ENCODE assay signal across 30 cellular contexts in the genomic region with DNA sequence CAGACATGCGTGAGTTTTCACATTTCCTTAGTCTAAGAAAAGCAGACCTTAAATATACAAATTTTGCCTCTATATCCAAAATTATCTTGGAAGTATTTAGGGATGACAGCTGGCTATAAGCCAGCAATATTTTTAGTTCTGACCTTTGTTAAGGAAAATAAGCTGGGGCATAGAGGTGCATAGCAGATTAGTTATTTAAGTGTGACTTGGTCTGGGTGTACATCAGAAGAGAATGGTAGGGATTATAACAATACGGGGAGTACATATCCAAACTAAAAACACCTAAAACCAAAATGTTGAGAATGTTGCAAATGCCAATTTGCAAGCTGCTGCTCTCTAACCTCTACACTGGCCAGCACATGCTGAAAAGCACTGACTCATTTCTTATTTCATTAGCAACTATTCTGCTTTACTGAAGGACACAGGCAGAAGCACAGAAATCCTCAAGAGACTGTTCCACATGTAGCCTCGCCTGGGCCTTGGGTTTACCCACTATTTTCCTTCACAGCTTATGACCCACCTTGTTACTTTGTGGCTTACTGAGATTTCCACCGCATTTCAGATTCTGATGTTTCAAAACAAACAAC. TPM values are rescaled to one million over a fixed set of nuclear protein-coding genes. Genes with fewer than 3 reads are reported as not detected.
DNase-seq lines count a peak whose midpoint lies in the region; ATAC-seq, FAIRE-seq and TF ChIP-seq lines count a peak whose summit lies in the region.
"Had no signal": no experiment of that assay in that cellular context is flagged by ENCODE, and none has a peak within 500 bp of the region (broad histone marks: within the 10 kb centered on the region; RNA-seq: fewer than 3 reads in every experiment).

No MANE protein-coding gene starts in this region.

- H3K27ac Mint-ChIP-seq in CD4-positive, alpha-beta memory T cell, result peak overlapping the region in 4 of 7 donors; percentile 11 to 65 (median 28)
- H3K27ac Mint-ChIP-seq: activated naive CD4-positive, alpha-beta T cell treated with anti-CD3 and anti-CD28 coated beads for 36 hours; H9; T-cell had no signal

- FAIRE-seq in GM12891 (lab: Jason Lieb, UNC), result peak; percentile 31
- FAIRE-seq in K562 (lab: Jason Lieb, UNC), result no peak
- FAIRE-seq: colon, keratinocyte had no signal

- no peak overlapping the region for H2AK5ac ChIP-seq in mesenchymal stem cell (ENCODE audit: low read length, severe bottlenecking)

- no peak overlapping the region for H3K14ac ChIP-seq in mesenchymal stem cell (ENCODE audit: low read length in 2 of 2)

- no peak for ATAC-seq in K562
- ATAC-seq: activated CD4-positive, CD25-positive, alpha-beta regulatory T cell treated with anti-CD3 and anti-CD28 coated beads, Interleukin-2, amount 50 U/mL, for 24 hours; naive thymus-derived CD4-positive, alpha-beta T cell; T-cell had no signal

- POLR2A ChIA-PET in CD4-positive, alpha-beta memory T cell (lab: Charles Lee; ENCODE audit: partially characterized antibody), result interaction anchor here (0.9 kb wide), 1 partner anchor 29 kb away, joined by 4 read pairs; a partner anchor contains a TSS
- POLR2A ChIA-PET in K562 (lab: Yijun Ruan, JAX), result interaction anchor here (0.7 to 1.8 kb wide), 4 partner anchors 8 to 76 kb away, joined by 3 to 5 read pairs (median 4); no protein-coding TSS in a partner anchor

- TF ChIP-seq POLR2A in GM12891 (IDR thresholded peaks at IDR 0.05; ENCODE audit: low read depth, low read length), result no peak
- no peak for TF ChIP-seq POLR2A in K562 (conservative IDR thresholded peaks at IDR 0.05)
- no peak for TF ChIP-seq POLR2A in lower leg skin (IDR thresholded peaks at IDR 0.05)

- H3K4me3 Mint-ChIP-seq in CD4-positive, alpha-beta memory T cell, result no peak overlapping the region
- H3K4me3 Mint-ChIP-seq: activated naive CD4-positive, alpha-beta T cell treated with anti-CD3 and anti-CD28 coated beads for 36 hours; activated T-helper 1 cell treated with anti-CD3 and anti-CD28 coated beads, Interleukin-12 subunit alpha, Interleukin-12 subunit beta, Interleukin-2, Interleukin-4 antibody, amounts not matched to agents 30 ng/mL and 10 ng/mL and 1 ng/mL, durations not matched to agents 14 hours and 24 hours and 36 hours; H9; naive thymus-derived CD4-positive, alpha-beta T cell; T-cell had no signal

- no peak overlapping the region for H3K4me3 ChIP-seq in CD4-positive, alpha-beta memory T cell (ENCODE audit: low read length in 2 of 2)
- H3K4me3 ChIP-seq in K562 (no peak overlapping the region), mesenchymal stem cell (ENCODE audit: insufficient read depth in 1 of 2, low read depth in 1 of 2, low read length in 2 of 2) (no peak overlapping the region), lower leg skin (ENCODE audit: low read depth, poor library complexity, severe bottlenecking) (no peak overlapping the region)
- H3K4me3 ChIP-seq: BLaER1 treated with 17β-estradiol and CSF1 and Interleukin-3, amounts not matched to agents 10 nM and 100 nM; transverse colon had no signal

- H4K8ac ChIP-seq in mesenchymal stem cell (ENCODE audit: low read length), result no peak overlapping the region

- peaks cover 63% of the 10 kb centered on the region for H3K36me3 ChIP-seq in CD4-positive, alpha-beta memory T cell (ENCODE audit: insufficient read depth, low read length)
- H3K36me3 ChIP-seq in K562 (ENCODE audit: control insufficient read depth, insufficient read depth, low read length), result peaks cover 83% of the 10 kb centered on the region
- peaks cover 24 to 90% of the 10 kb centered on the region in 2 experiments for H3K36me3 ChIP-seq in mesenchymal stem cell (ENCODE audit: control insufficient read depth in 1 of 2, insufficient read depth in 2 of 2, low read depth in 1 of 2, low read length in 2 of 2)

- no peak overlapping the region for H3K9ac ChIP-seq in K562 (ENCODE audit: insufficient read depth in 1 of 2, low read depth in 2 of 2, low read length in 2 of 2)
- H3K9ac ChIP-seq in mesenchymal stem cell (ENCODE audit: low read length), result peak overlapping the region; percentile 11
- H3K9ac ChIP-seq: BLaER1 treated with 17β-estradiol and CSF1 and Interleukin-3, amounts not matched to agents 10 nM and 100 nM had no signal

- TF ChIP-seq CTCF in K562 (IDR thresholded peaks at IDR 0.05 in 2 of 3, conservative IDR thresholded peaks at IDR 0.05 in 1 of 3; ENCODE audit: insufficient read depth in 2 of 3, low read depth in 1 of 3, low read length in 3 of 3) (no peak), lower leg skin (IDR thresholded peaks at IDR 0.05) (no peak)

- H3K79me2 ChIP-seq in K562 (ENCODE audit: control insufficient read depth, insufficient read depth, low read length), result no peaks in the 10 kb centered on the region

- H3K79me1 ChIP-seq in mesenchymal stem cell (replicated peaks; ENCODE audit: low read length, poor library complexity, severe bottlenecking), result peaks cover 18% of the 10 kb centered on the region

- H3K4me1 Mint-ChIP-seq in CD4-positive, alpha-beta memory T cell, result peaks cover 0 to 2% (median under 1%) of the 10 kb centered on the region in 4 donors
- H3K4me1 Mint-ChIP-seq: H9 had no signal

- H3K18ac ChIP-seq in mesenchymal stem cell (ENCODE audit: low read depth in 1 of 2, low read length in 2 of 2), result peak overlapping the region in 1 of 2 experiments; percentile 12

- in situ Hi-C loops in K562 (cut with MboI), result no loop called here
- in situ Hi-C loops in G401 (cut with HindIII; ENCODE audit: low sequenced_read_pairs), result no loop called here

- H3K4me2 ChIP-seq in K562 (ENCODE audit: insufficient read depth, low read length) (no peak overlapping the region), mesenchymal stem cell (ENCODE audit: low read length, poor library complexity, severe bottlenecking) (no peak overlapping the region)
- H3K4me2 ChIP-seq: BLaER1 treated with 17β-estradiol and CSF1 and Interleukin-3, amounts not matched to agents 10 nM and 100 nM had no signal

- DNase-seq in CD4-positive, alpha-beta memory T cell, result no peak
- DNase-seq in GM12891 (ENCODE audit: insufficient read length, low spot score) (no peak), K562 (ENCODE audit: extremely low read depth in 1 of 4, low spot score in 3 of 4) (no peak), mesenchymal stem cell (no peak), NOMO-1 treated with dmso at 0.1 percent for 144 hours (lab: John Stamatoyannopoulos, UW; ENCODE audit: unreplicated experiment) (no peak), lower leg skin (ENCODE audit: low spot score in 2 of 2) (no peak), G401 (ENCODE audit: low spot score) (no peak)
- DNase-seq: activated CD4-positive, alpha-beta T cell treated with anti-CD3 and anti-CD28 coated beads, Interleukin-2, amount 50 U/mL, for 4 hours; activated naive CD4-positive, alpha-beta T cell treated with anti-CD3 and anti-CD28 coated beads for 36 hours; brain microvascular endothelial cell; Caco-2; DMS53; effector CD4-positive, alpha-beta T cell; H9; midbrain; naive thymus-derived CD4-positive, alpha-beta T cell; NCI-H1048; NCI-H82; occipital lobe; stimulated activated CD4-positive, alpha-beta T cell treated with anti-CD3 and anti-CD28 coated beads, Interleukin-4, amount 100 ng/mL, for 4 hours; T-cell; transverse colon had no signal

- peaks cover 47 to 68% of the 10 kb centered on the region in 2 donors for H3K36me3 Mint-ChIP-seq in CD4-positive, alpha-beta memory T cell

- CTCF ChIA-PET in CD4-positive, alpha-beta memory T cell (lab: Charles Lee; ENCODE audit: partially characterized antibody), result no interaction called here
- CTCF ChIA-PET in K562 (lab: Yijun Ruan, JAX; ENCODE audit: low intra/inter-chr PET ratio), result no interaction called here

- no peak overlapping the region for H2BK15ac ChIP-seq in mesenchymal stem cell (ENCODE audit: low read depth, poor library complexity, severe bottlenecking)

- no peaks in the 10 kb centered on the region for H3K4me1 ChIP-seq in CD4-positive, alpha-beta memory T cell (ENCODE audit: insufficient read depth, low read length)
- H3K4me1 ChIP-seq in K562 (replicated peaks in 1 of 2; ENCODE audit: control insufficient read depth in 2 of 2, insufficient read depth in 2 of 2, low read length in 2 of 2) (no peaks in the 10 kb centered on the region), mesenchymal stem cell (ENCODE audit: control insufficient read depth, insufficient read depth, low read depth, low read length) (no peaks in the 10 kb centered on the region)
- H3K4me1 ChIP-seq: BLaER1 treated with 17β-estradiol and CSF1 and Interleukin-3, amounts not matched to agents 10 nM and 100 nM; Caco-2; transverse colon had no signal

- H3K27me3 Mint-ChIP-seq in CD4-positive, alpha-beta memory T cell, result no peaks in the 10 kb centered on the region
- H3K27me3 Mint-ChIP-seq: naive thymus-derived CD4-positive, alpha-beta T cell; T-cell had no signal

- no peaks in the 10 kb centered on the region for H3K9me3 ChIP-seq in CD4-positive, alpha-beta memory T cell (ENCODE audit: control insufficient read depth in 1 of 2, low read length in 2 of 2)
- no peaks in the 10 kb centered on the region for H3K9me3 ChIP-seq in K562 (replicated peaks; ENCODE audit: control insufficient read depth, insufficient read depth, low read depth, low read length)
- H3K9me3 ChIP-seq in mesenchymal stem cell (ENCODE audit: control insufficient read depth, low read length), result no peaks in the 10 kb centered on the region
- H3K9me3 ChIP-seq: BLaER1 treated with 17β-estradiol and CSF1 and Interleukin-3, amounts not matched to agents 10 nM and 100 nM; Caco-2; transverse colon had no signal

- H3K27me3 ChIP-seq in CD4-positive, alpha-beta memory T cell (ENCODE audit: insufficient read depth, low read length), result no peaks in the 10 kb centered on the region
- H3K27me3 ChIP-seq in K562 (ENCODE audit: control insufficient read depth in 2 of 2, insufficient read depth in 2 of 2, low read length in 2 of 2) (no peaks in the 10 kb centered on the region), mesenchymal stem cell (ENCODE audit: control insufficient read depth in 1 of 2, insufficient read depth in 1 of 2, low read length in 2 of 2) (no peaks in the 10 kb centered on the region)
- H3K27me3 ChIP-seq: BLaER1 treated with 17β-estradiol and CSF1 and Interleukin-3, amounts not matched to agents 10 nM and 100 nM; brain microvascular endothelial cell; transverse colon had no signal

- WGBS in K562 (ENCODE audit: insufficient coverage, low coverage, missing lambda C conversion rate), result 89% methylated on average over 4 of the region's 4 CpGs
- WGBS in mesenchymal stem cell, result 97% methylated on average over 3 of the region's 4 CpGs
- 92 to 97% methylated on average over 4 of the region's 4 CpGs for WGBS in lower leg skin, 2 donors

- intact Hi-C loops in CD4-positive, alpha-beta memory T cell (cut with micrococcal nuclease), result no loop called here
- intact Hi-C loops in K562 (cut with micrococcal nuclease), result no loop called here
- intact Hi-C loops in lower leg skin (cut with DNase I; ENCODE audit: low total_unique reads), result no loop called here

- H4K91ac ChIP-seq in mesenchymal stem cell (ENCODE audit: low read length), result no peak overlapping the region

- no peak for TF ChIP-seq EP300 in K562 (IDR thresholded peaks at IDR 0.05; ENCODE audit: low read length)

- H3K23ac ChIP-seq in mesenchymal stem cell (ENCODE audit: low read length in 2 of 2), result no peak overlapping the region

- H2AFZ ChIP-seq in K562 (ENCODE audit: low read depth, low read length), result no peak overlapping the region
- H2AFZ ChIP-seq in mesenchymal stem cell (ENCODE audit: low read depth, low read length), result no peak overlapping the region

- H4K20me1 ChIP-seq in K562 (replicated peaks; ENCODE audit: control insufficient read depth, insufficient read depth, low read length), result no peaks in the 10 kb centered on the region

- no peak for TF ChIP-seq RAD21 in K562 (CRISPR knock-in tag; conservative IDR thresholded peaks at IDR 0.05 in 1 of 2, IDR thresholded peaks at IDR 0.05 in 1 of 2)

- H2BK5ac ChIP-seq in mesenchymal stem cell (ENCODE audit: low read depth, low read length, poor library complexity, severe bottlenecking), result no peak overlapping the region

- no peaks in the 10 kb centered on the region for H3K9me3 Mint-ChIP-seq in CD4-positive, alpha-beta memory T cell
- H3K9me3 Mint-ChIP-seq: activated naive CD4-positive, alpha-beta T cell treated with anti-CD3 and anti-CD28 coated beads for 36 hours; activated T-helper 1 cell treated with anti-CD3 and anti-CD28 coated beads, Interleukin-12 subunit alpha, Interleukin-12 subunit beta, Interleukin-2, Interleukin-4 antibody, amounts not matched to agents 30 ng/mL and 10 ng/mL and 1 ng/mL, durations not matched to agents 14 hours and 24 hours and 36 hours; H9; naive thymus-derived CD4-positive, alpha-beta T cell; T-cell had no signal

- no peak overlapping the region for H3K4ac ChIP-seq in mesenchymal stem cell (ENCODE audit: low read depth in 1 of 2, low read length in 2 of 2)

- H2BK12ac ChIP-seq in mesenchymal stem cell (ENCODE audit: low read length in 2 of 2), result no peak overlapping the region

- BruUV-seq in K562 (replicated peaks; lab: Mats Ljungman, UMichigan), result no TSS peak

- H3K27ac ChIP-seq in CD4-positive, alpha-beta memory T cell (ENCODE audit: low read depth, low read length), result no peak overlapping the region
- H3K27ac ChIP-seq in K562 (ENCODE audit: extremely low read depth, low read depth, low read length), result no peak overlapping the region
- no peak overlapping the region for H3K27ac ChIP-seq in mesenchymal stem cell (ENCODE audit: low read length, poor library complexity, severe bottlenecking)
- H3K27ac ChIP-seq: BLaER1 treated with 17β-estradiol and CSF1 and Interleukin-3, amounts not matched to agents 10 nM and 100 nM; brain microvascular endothelial cell; HL-60; transverse colon had no signal

- H2BK120ac ChIP-seq in mesenchymal stem cell (ENCODE audit: low read depth, low read length), result no peak overlapping the region

- H3K9me1 ChIP-seq in K562 (ENCODE audit: control insufficient read depth, insufficient read depth, low read length), result no peaks in the 10 kb centered on the region

RNA-seq across cellular contexts. Expression of a gene that starts 22.3 kb away (rescaled TPM):
- total RNA-seq in CD4-positive, alpha-beta memory T cell, result 1 to 10 TPM; 8.1 to 8.8 TPM
- polyA plus RNA-seq in CD4-positive, alpha-beta memory T cell, result 1 to 10 TPM; 1.1 to 1.6 TPM
- 0.53 TPM for polyA plus RNA-seq in GM12891 (2012; ENCODE audit: low read depth, missing spikeins)
- 15.5 and 22.5 TPM in 2 replicates for total RNA-seq in K562 (2011; cell fraction: chromatin; rRNA removed; ENCODE audit: low replicate concordance)
- 9.0 and 10.5 TPM in 2 replicates for total RNA-seq in K562 (2011; cell fraction: nucleolus; rRNA removed)
- 14.2 and 21.1 TPM in 2 replicates for total RNA-seq in K562 (2011; cell fraction: nucleoplasm; rRNA removed)
- 1.1 and 2.2 TPM in 2 replicates for total RNA-seq in K562 (2014; rRNA removed)
- total RNA-seq in K562 (2014; rRNA removed; fragmentation: Illumina TruSeq; extraction: Trizol), result 2.8 TPM in 2 replicates
- total RNA-seq in K562 (2015; rRNA removed; fragmentation: Illumina TruSeq; extraction: Trizol), result 2.9 and 3.1 TPM in 2 replicates
- 1.8 and 2.0 TPM in 2 replicates for total RNA-seq in K562 (2021)
- 4.9 and 5.6 TPM in 2 replicates for polyA plus RNA-seq in K562 (2011; rRNA removed)
- polyA plus RNA-seq in K562 (2011; cell fraction: cytosol; rRNA removed), result 0.82 and 2.1 TPM in 2 replicates
- polyA plus RNA-seq in K562 (2011; cell fraction: nucleus; rRNA removed), result 20.8 and 21.9 TPM in 2 replicates
- 1.3 and 1.4 TPM in 2 replicates for polyA plus RNA-seq in K562 (2012)
- polyA plus RNA-seq in K562 (2014; fragmentation: Illumina TruSeq; extraction: Trizol), result 2.0 and 2.5 TPM in 2 replicates
- 1 to 10 TPM; 2.0 to 2.9 TPM for polyA plus RNA-seq in K562 (2014; fragmentation: Nextera tagmentation; extraction: Ambion mirVana)
- 2.3 and 2.4 TPM in 2 replicates for polyA plus RNA-seq in K562 (2014; rRNA removed)
- 3.3 and 5.2 TPM in 2 replicates for polyA minus RNA-seq in K562 (2011; rRNA and poly(A)+ RNA removed)
- 0.57 and 1.4 TPM in 2 replicates for polyA minus RNA-seq in K562 (2011; cell fraction: cytosol; rRNA and poly(A)+ RNA removed)
- polyA minus RNA-seq in K562 (2011; cell fraction: nucleus; rRNA and poly(A)+ RNA removed), result 3.6 and 5.9 TPM in 2 replicates
- polyA plus RNA-seq in mesenchymal stem cell (2013, experiment 1 of 2), result 0.22 TPM
- polyA plus RNA-seq in mesenchymal stem cell (2013, experiment 2 of 2), result 0.15 TPM
- total RNA-seq in lower leg skin, result 1 to 10 TPM in 2 of 4 donors, under 1 TPM in 1, not detected in 1; 0.84 to 2.0 (median 1.8) TPM
- total RNA-seq in G401 (2014; rRNA removed; shearing (Covaris generic)), result not detected in 2 replicates

RNA-seq across cellular contexts. Expression of a gene that starts 29.4 kb away (rescaled TPM):
- total RNA-seq in CD4-positive, alpha-beta memory T cell, result 100 to 1,000 TPM; 124 to 127 TPM
- polyA plus RNA-seq in CD4-positive, alpha-beta memory T cell, result 100 to 1,000 TPM; 471 to 536 TPM
- 499 TPM for polyA plus RNA-seq in GM12891 (2012; ENCODE audit: low read depth, missing spikeins)
- total RNA-seq in K562 (2011; cell fraction: chromatin; rRNA removed; ENCODE audit: low replicate concordance), result 72.2 and 104 TPM in 2 replicates
- 114 and 128 TPM in 2 replicates for total RNA-seq in K562 (2011; cell fraction: nucleolus; rRNA removed)
- total RNA-seq in K562 (2011; cell fraction: nucleoplasm; rRNA removed), result 118 and 129 TPM in 2 replicates
- 307 and 353 TPM in 2 replicates for total RNA-seq in K562 (2014; rRNA removed)
- total RNA-seq in K562 (2014; rRNA removed; fragmentation: Illumina TruSeq; extraction: Trizol), result 641 and 716 TPM in 2 replicates
- 334 and 373 TPM in 2 replicates for total RNA-seq in K562 (2015; rRNA removed; fragmentation: Illumina TruSeq; extraction: Trizol)
- 888 and 1,004 TPM in 2 replicates for total RNA-seq in K562 (2021)
- 813 and 883 TPM in 2 replicates for polyA plus RNA-seq in K562 (2011; rRNA removed)
- 439 and 559 TPM in 2 replicates for polyA plus RNA-seq in K562 (2011; cell fraction: cytosol; rRNA removed)
- polyA plus RNA-seq in K562 (2011; cell fraction: nucleus; rRNA removed), result 273 and 303 TPM in 2 replicates
- 351 and 842 TPM in 2 replicates for polyA plus RNA-seq in K562 (2012)
- polyA plus RNA-seq in K562 (2014; fragmentation: Illumina TruSeq; extraction: Trizol), result 235 and 336 TPM in 2 replicates
- polyA plus RNA-seq in K562 (2014; fragmentation: Nextera tagmentation; extraction: Ambion mirVana), result 1,000 to 10,000 TPM; 2,318 to 2,421 TPM
- 883 and 917 TPM in 2 replicates for polyA plus RNA-seq in K562 (2014; rRNA removed)
- polyA minus RNA-seq in K562 (2011; rRNA and poly(A)+ RNA removed), result 61.8 and 67.0 TPM in 2 replicates
- polyA minus RNA-seq in K562 (2011; cell fraction: cytosol; rRNA and poly(A)+ RNA removed), result 54.0 and 70.0 TPM in 2 replicates
- 59.4 and 82.3 TPM in 2 replicates for polyA minus RNA-seq in K562 (2011; cell fraction: nucleus; rRNA and poly(A)+ RNA removed)
- polyA plus RNA-seq in mesenchymal stem cell (2013, experiment 1 of 2), result 773 TPM
- 885 TPM for polyA plus RNA-seq in mesenchymal stem cell (2013, experiment 2 of 2)
- 100 to 1,000 TPM in 2 of 4 donors, 10 to 100 TPM in 2; 56.0 to 122 (median 88.0) TPM for total RNA-seq in lower leg skin
- total RNA-seq in G401 (2014; rRNA removed; shearing (Covaris generic)), result 108 and 215 TPM in 2 replicates

RNA-seq across cellular contexts. Expression of a gene that starts 29.5 kb away (rescaled TPM):
- total RNA-seq in CD4-positive, alpha-beta memory T cell, result 1 to 10 TPM; 1.1 to 1.9 TPM
- under 1 TPM; 0.13 to 0.30 TPM for polyA plus RNA-seq in CD4-positive, alpha-beta memory T cell
- polyA plus RNA-seq in GM12891 (2012; ENCODE audit: low read depth, missing spikeins), result 0.39 TPM
- 0.25 and 1.1 TPM in 2 replicates for total RNA-seq in K562 (2011; cell fraction: chromatin; rRNA removed; ENCODE audit: low replicate concordance)
- total RNA-seq in K562 (2011; cell fraction: nucleolus; rRNA removed), result 0.17 and 0.39 TPM in 2 replicates
- total RNA-seq in K562 (2011; cell fraction: nucleoplasm; rRNA removed), result 0.44 and 0.69 TPM in 2 replicates
- 0.12 TPM in 1 of 2 replicates, not detected in the other for total RNA-seq in K562 (2014; rRNA removed)
- total RNA-seq in K562 (2014; rRNA removed; fragmentation: Illumina TruSeq; extraction: Trizol), result 0.13 and 0.18 TPM in 2 replicates
- 0.15 and 0.18 TPM in 2 replicates for total RNA-seq in K562 (2015; rRNA removed; fragmentation: Illumina TruSeq; extraction: Trizol)
- 0.20 and 0.22 TPM in 2 replicates for total RNA-seq in K562 (2021)
- 0.70 and 1.1 TPM in 2 replicates for polyA plus RNA-seq in K562 (2011; rRNA removed)
- 0.30 and 0.52 TPM in 2 replicates for polyA plus RNA-seq in K562 (2011; cell fraction: cytosol; rRNA removed)
- 0.68 and 1.2 TPM in 2 replicates for polyA plus RNA-seq in K562 (2011; cell fraction: nucleus; rRNA removed)
- polyA plus RNA-seq in K562 (2012), result 0.22 and 0.35 TPM in 2 replicates
- polyA plus RNA-seq in K562 (2014; fragmentation: Illumina TruSeq; extraction: Trizol), result 0.28 and 0.37 TPM in 2 replicates
- under 1 TPM; 0.10 to 0.15 TPM for polyA plus RNA-seq in K562 (2014; fragmentation: Nextera tagmentation; extraction: Ambion mirVana)
- 0.27 and 0.66 TPM in 2 replicates for polyA plus RNA-seq in K562 (2014; rRNA removed)
- polyA minus RNA-seq in K562 (2011; rRNA and poly(A)+ RNA removed), result 0.39 and 0.45 TPM in 2 replicates
- not detected in 2 replicates for polyA minus RNA-seq in K562 (2011; cell fraction: cytosol; rRNA and poly(A)+ RNA removed)
- 0.78 TPM in 1 of 2 replicates, not detected in the other for polyA minus RNA-seq in K562 (2011; cell fraction: nucleus; rRNA and poly(A)+ RNA removed)
- 0.01 TPM for polyA plus RNA-seq in mesenchymal stem cell (2013, experiment 1 of 2)
- polyA plus RNA-seq in mesenchymal stem cell (2013, experiment 2 of 2), result 0.08 TPM
- total RNA-seq in lower leg skin, result under 1 TPM; 0.17 to 0.44 (median 0.36) TPM
- total RNA-seq in G401 (2014; rRNA removed; shearing (Covaris generic)), result 0.12 and 1.3 TPM in 2 replicates
- total RNA-seq: fibroblast of villous mesenchyme, LHCN-M2 had no signal
